ENCODE assay signal across 24 cellular contexts in genomic region chr4:148073349-148073748, GRCh38.
DNase-seq lines count a peak whose midpoint lies in the region; ATAC-seq, FAIRE-seq and TF ChIP-seq lines count a peak whose summit lies in the region.
"Had no signal": no experiment of that assay in that cellular context is flagged by ENCODE, and none has a peak within 500 bp of the region (broad histone marks: within the 10 kb centered on the region; RNA-seq: fewer than 3 reads in every experiment).

No MANE protein-coding gene starts in this region.

- POLR2A ChIA-PET in H1 (lab: Charles Lee; ENCODE audit: partially characterized antibody) = no interaction called here

- no peak for TF ChIP-seq RAD21 in H1 (IDR thresholded peaks at IDR 0.05 in 1 of 2, conservative IDR thresholded peaks at IDR 0.05 in 1 of 2; ENCODE audit: low read depth in 2 of 2, low read length in 2 of 2)

- H3K27me3 ChIP-seq in right atrium auricular region (no peaks in the 10 kb centered on the region), heart left ventricle (no peaks in the 10 kb centered on the region), H1 (replicated peaks in 1 of 4; ENCODE audit: control insufficient read depth in 3 of 4, extremely low read depth in 1 of 4, insufficient read depth in 3 of 4, low read length in 3 of 4) (no peaks in the 10 kb centered on the region), psoas muscle (ENCODE audit: insufficient read depth in 3 of 3, low read length in 2 of 3) (no peaks in the 10 kb centered on the region), Peyer's patch (no peaks in the 10 kb centered on the region)
- H3K27me3 ChIP-seq: BE2C; BLaER1 treated with 17β-estradiol and CSF1 and Interleukin-3, amounts not matched to agents 10 nM and 100 nM had no signal

- H3K23me2 ChIP-seq in H1 (ENCODE audit: low read depth, low read length) = no peaks in the 10 kb centered on the region

- no peak overlapping the region for H4K91ac ChIP-seq in H1 (replicated peaks; ENCODE audit: insufficient read length, low read length)

- 0 out of 2 replicates have a peak overlapping the region, but pooled peaks have one; percentile 34 for H2BK20ac ChIP-seq in H1 (ENCODE audit: low read length)

- H3K36me3 ChIP-seq in right atrium auricular region (peaks cover 27% of the 10 kb centered on the region), heart left ventricle (peaks cover 0 to 58% (median 32%) of the 10 kb centered on the region in 9 donors), H1 (ENCODE audit: control insufficient read depth in 2 of 4, insufficient read depth in 4 of 4, low read length in 3 of 4) (peaks cover 0 to 7% (median 0%) of the 10 kb centered on the region in 4 experiments; a peak in 3 of 8 replicates), psoas muscle (ENCODE audit: insufficient read depth in 1 of 2, low read depth in 1 of 2) (peaks cover 3 to 19% of the 10 kb centered on the region in 2 donors), Peyer's patch (peaks cover 0 to 38% (median 0%) of the 10 kb centered on the region in 3 donors)

- no peak overlapping the region for H4K8ac ChIP-seq in H1 (ENCODE audit: extremely low read depth, insufficient read depth, low read length)

- TF ChIP-seq POLR2A in heart left ventricle (IDR thresholded peaks at IDR 0.05) (no peak), H1 (IDR thresholded peaks at IDR 0.05; ENCODE audit: control extremely low read depth in 1 of 2, low read depth in 2 of 2, low read length in 2 of 2) (no peak), Peyer's patch (IDR thresholded peaks at IDR 0.05) (no peak)

- no peak for FAIRE-seq in H1 (lab: Jason Lieb, UNC)
- FAIRE-seq: A549, GM12891, GM18507 had no signal

- H4K5ac ChIP-seq in H1 (ENCODE audit: insufficient read length, low read depth, low read length) = no peak overlapping the region

- ATAC-seq in heart left ventricle = no peak
- peak; percentile 19 to 74 (median 66) for ATAC-seq in psoas muscle
- ATAC-seq in GM18868 (IDR thresholded peaks at IDR 0.05; ENCODE audit: unreplicated experiment) = no peak
- ATAC-seq: A549 had no signal

- no peak overlapping the region for H3K18ac ChIP-seq in H1 (ENCODE audit: extremely low read depth, low read length)

- H3K4me2 ChIP-seq in H1 (ENCODE audit: insufficient read depth in 1 of 2, low read depth in 2 of 2, low read length in 2 of 2) = no peak overlapping the region
- H3K4me2 ChIP-seq: A549; BLaER1 treated with 17β-estradiol and CSF1 and Interleukin-3, amounts not matched to agents 10 nM and 100 nM had no signal

- peaks cover 0 to 34% of the 10 kb centered on the region in 2 donors for H3K4me1 ChIP-seq in right atrium auricular region
- peaks cover 0 to 58% (median 15%) of the 10 kb centered on the region in 12 donors for H3K4me1 ChIP-seq in heart left ventricle
- no peaks in the 10 kb centered on the region for H3K4me1 ChIP-seq in H1 (replicated peaks in 1 of 4; ENCODE audit: control insufficient read depth in 3 of 4, insufficient read depth in 4 of 4, low read length in 3 of 4)
- peaks cover 57% of the 10 kb centered on the region for H3K4me1 ChIP-seq in psoas muscle
- no peaks in the 10 kb centered on the region for H3K4me1 ChIP-seq in Peyer's patch
- H3K4me1 ChIP-seq: A549 had no signal

- H3K4ac ChIP-seq in H1 (replicated peaks; ENCODE audit: insufficient read length, low read depth, low read length) = no peak overlapping the region

- no peak overlapping the region for H3K23ac ChIP-seq in H1 (ENCODE audit: insufficient read length)

- H3K79me1 ChIP-seq in H1 (ENCODE audit: low read depth, low read length) = no peaks in the 10 kb centered on the region

- H3K27ac ChIP-seq in right atrium auricular region (no peak overlapping the region), heart left ventricle (no peak overlapping the region), H1 (ENCODE audit: low read depth, low read length) (no peak overlapping the region), psoas muscle (no peak overlapping the region), Peyer's patch (no peak overlapping the region)
- H3K27ac ChIP-seq: A549; BLaER1 treated with 17β-estradiol and CSF1 and Interleukin-3, amounts not matched to agents 10 nM and 100 nM had no signal

- no peak overlapping the region for H2BK5ac ChIP-seq in H1 (ENCODE audit: low read depth, low read length)

- H2AFZ ChIP-seq in H1 (ENCODE audit: low read length) = no peak overlapping the region

- CTCF ChIA-PET in H1 (lab: Charles Lee; ENCODE audit: partially characterized antibody) = no interaction called here

- H2BK12ac ChIP-seq in H1 (ENCODE audit: low read depth, low read length) = no peak overlapping the region

- intact Hi-C loops in heart left ventricle (cut with DNase I) = no loop called here
- intact Hi-C loops in psoas muscle (cut with DNase I) = no loop called here

- no peak for TF ChIP-seq EP300 in H1 (IDR thresholded peaks at IDR 0.05; ENCODE audit: borderline replicate concordance in 1 of 2, low read depth in 2 of 2, low read length in 2 of 2)

- no peak overlapping the region for H3K56ac ChIP-seq in H1 (replicated peaks; ENCODE audit: insufficient read length, low read depth, low read length)

- H3K14ac ChIP-seq in H1 (ENCODE audit: insufficient read length) = no peak overlapping the region

- H3K9ac ChIP-seq in H1 (replicated peaks in 1 of 4; ENCODE audit: extremely low read depth in 1 of 4, low read depth in 3 of 4, low read length in 3 of 4) = no peak overlapping the region
- H3K9ac ChIP-seq: BLaER1 treated with 17β-estradiol and CSF1 and Interleukin-3, amounts not matched to agents 10 nM and 100 nM had no signal

- H2BK120ac ChIP-seq in H1 (replicated peaks; ENCODE audit: low read depth, low read length) = no peak overlapping the region

- H3K9me3 ChIP-seq in right atrium auricular region (peaks cover 0 to 11% of the 10 kb centered on the region in 2 donors), heart left ventricle (peaks cover 0 to 21% (median 0%) of the 10 kb centered on the region in 12 donors), H1 (ENCODE audit: insufficient read depth in 2 of 2, low read depth in 1 of 2, low read length in 1 of 2) (peaks cover 19 to 21% of the 10 kb centered on the region in 2 experiments), psoas muscle (no peaks in the 10 kb centered on the region), Peyer's patch (peaks cover 0 to 13% (median 2%) of the 10 kb centered on the region in 4 donors)
- H3K9me3 ChIP-seq: A549, BE2C had no signal

- H2AK5ac ChIP-seq in H1 (ENCODE audit: low read depth, low read length) = no peak overlapping the region

- TF ChIP-seq CTCF in right atrium auricular region (IDR thresholded peaks at IDR 0.05) (no peak), heart left ventricle (IDR thresholded peaks at IDR 0.05) (no peak), H1 (IDR thresholded peaks at IDR 0.05; ENCODE audit: control extremely low read depth in 1 of 3, insufficient read depth in 1 of 3, low read depth in 1 of 3, low read length in 3 of 3) (no peak), psoas muscle (IDR thresholded peaks at IDR 0.05) (no peak), Peyer's patch (IDR thresholded peaks at IDR 0.05) (no peak)

- no peaks in the 10 kb centered on the region for H3K79me2 ChIP-seq in H1 (ENCODE audit: control insufficient read depth in 1 of 2, insufficient read depth in 2 of 2, low read length in 2 of 2)

- WGBS in heart left ventricle, 4 donors = 79 to 87% (median 83%) methylated on average over 6 of the region's 6 CpGs
- WGBS in H1 (ENCODE audit: extremely low coverage in 1 of 2, insufficient coverage in 1 of 2, insufficient read length in 1 of 2, insufficient replicate concordance in 2 of 2, low coverage in 1 of 2, low lambda C conversion rate in 2 of 2, missing lambda C conversion rate in 1 of 2), 2 experiments = 94 to 100% methylated on average over 1 to 6 of the region's 6 CpGs
- 70 to 79% (median 71%) methylated on average over 6 of the region's 6 CpGs for WGBS in psoas muscle, 3 donors

- DNase-seq in right atrium auricular region (ENCODE audit: low spot score) (peak; percentile 18), heart left ventricle (no peak), H1 (ENCODE audit: low read depth in 1 of 2, low spot score in 2 of 2) (no peak), psoas muscle (no peak), Peyer's patch (no peak)
- DNase-seq in stimulated activated naive CD4-positive, alpha-beta T cell treated with Interleukin-2 at 50 U/mL for 16 hours (lab: John Stamatoyannopoulos, UW) = no peak
- DNase-seq: 8988T; ACHN; AML-193; BE2C; Calu3; CD4-positive, alpha-beta T cell; COR-L47; DMS53; DMS79 treated with DMSO at 0.1 percent for 48 hours; GF-D8; GOT3; H7; HCEC 1CT had no signal

- H4K20me1 ChIP-seq in H1 (replicated peaks in 1 of 2; ENCODE audit: control insufficient read depth in 1 of 2, insufficient read depth in 2 of 2, low read length in 2 of 2) = no peaks in the 10 kb centered on the region
- H4K20me1 ChIP-seq: BLaER1 treated with 17β-estradiol and CSF1 and Interleukin-3, amounts not matched to agents 10 nM and 100 nM had no signal

- no peak overlapping the region for H2BK15ac ChIP-seq in H1 (ENCODE audit: low read length)

- H3K4me3 ChIP-seq in right atrium auricular region (no peak overlapping the region), heart left ventricle (no peak overlapping the region), H1 (ENCODE audit: extremely low read depth in 1 of 4, insufficient read depth in 2 of 4, low read depth in 3 of 4, low read length in 4 of 4) (no peak overlapping the region), psoas muscle (no peak overlapping the region), Peyer's patch (no peak overlapping the region)
- H3K4me3 ChIP-seq: A549; BLaER1 treated with 17β-estradiol and CSF1 and Interleukin-3, amounts not matched to agents 10 nM and 100 nM had no signal

TF ChIP-seq in H1, 55 proteins besides CTCF, POLR2A, EP300 and RAD21 (continues in another document):
- TF ChIP-seq EZH2 (IDR thresholded peaks at IDR 0.05; ENCODE audit: low read depth, low read length, severe bottlenecking) (no peak), SAP30 (IDR thresholded peaks at IDR 0.05; ENCODE audit: insufficient read depth, insufficient replicate concordance, low read length) (no peak), JUND (IDR thresholded peaks at IDR 0.05; ENCODE audit: low read length) (no peak), CHD2 (IDR thresholded peaks at IDR 0.05; ENCODE audit: low read length) (no peak), BACH1 (IDR thresholded peaks at IDR 0.05; ENCODE audit: low read length) (no peak), FOSL1 (IDR thresholded peaks at IDR 0.05; ENCODE audit: insufficient read depth, low read depth, low read length) (no peak), ASH2L (IDR thresholded peaks at IDR 0.05; ENCODE audit: low read length) (no peak), RBBP5 (IDR thresholded peaks at IDR 0.05; ENCODE audit: borderline replicate concordance, low read depth, low read length) (no peak), CBX8 (IDR thresholded peaks at IDR 0.05; ENCODE audit: borderline replicate concordance, low read depth, low read length) (no peak)
- TF ChIP-seq, protein P1, sequence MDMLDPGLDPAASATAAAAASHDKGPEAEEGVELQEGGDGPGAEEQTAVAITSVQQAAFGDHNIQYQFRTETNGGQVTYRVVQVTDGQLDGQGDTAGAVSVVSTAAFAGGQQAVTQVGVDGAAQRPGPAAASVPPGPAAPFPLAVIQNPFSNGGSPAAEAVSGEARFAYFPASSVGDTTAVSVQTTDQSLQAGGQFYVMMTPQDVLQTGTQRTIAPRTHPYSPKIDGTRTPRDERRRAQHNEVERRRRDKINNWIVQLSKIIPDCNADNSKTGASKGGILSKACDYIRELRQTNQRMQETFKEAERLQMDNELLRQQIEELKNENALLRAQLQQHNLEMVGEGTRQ (IDR thresholded peaks at IDR 0.05; ENCODE audit: low read length) = no peak

Comparison
In these comparisons a context has a peak if more than half of its experiments do, and no peak if none do; other contexts are left out.
1. ATAC-seq: peak in psoas muscle (4 of 4); none in heart left ventricle (0 of 4) and GM18868 (single experiment).